8 cellular contexts compared by ENCODE assay signal in genomic region chr3:15064835-15065549, GRCh38. TPM values are rescaled to one million over a fixed set of nuclear protein-coding genes. Genes with fewer than 3 reads are reported as not detected.
A peak's percentile ranks its signal among the peaks of the same experiment; 100 is the strongest.
DNase-seq lines count a peak whose midpoint lies in the region; ATAC-seq, FAIRE-seq and TF ChIP-seq lines count a peak whose summit lies in the region.

Gene MRPS25, minus strand, starts transcription at chr3:15065315. Its CDS starts 121 bp downstream, at chr3:15065194.

- peak; percentile 57 for TF ChIP-seq POLR2A in breast epithelium (IDR thresholded peaks at IDR 0.05)

- WGBS in small intestine, 3 donors: 0% methylated on average over 68 to 69 of the region's 69 CpGs

- H3K27ac ChIP-seq in WERI-Rb-1 (peak within 1 kb of the TSS; percentile 60), breast epithelium (peak within 1 kb of the TSS; percentile 83 to 86), small intestine (ENCODE audit: low read depth in 1 of 2, low read length in 1 of 2) (peak within 1 kb of the TSS; percentile 82 to 90)

- H3K4me3 ChIP-seq in AG04449 (ENCODE audit: low read depth, low read length) (peak within 1 kb of the TSS; percentile 95), WERI-Rb-1 (ENCODE audit: low read depth, low read length) (peak within 1 kb of the TSS; percentile 89), breast epithelium (peak within 1 kb of the TSS; percentile 89 to 92 (median 92)), small intestine (ENCODE audit: low read depth in 1 of 2, low read length in 2 of 2) (peak within 1 kb of the TSS; percentile 71 to 78)

- peak; percentile 96 for ATAC-seq in GM18907 (IDR thresholded peaks at IDR 0.05; ENCODE audit: unreplicated experiment)
- ATAC-seq in HG03139 (IDR thresholded peaks at IDR 0.05; ENCODE audit: unreplicated experiment): peak; percentile 91

- H3K4me1 ChIP-seq in breast epithelium: peaks cover 0 to 9% of the 10 kb centered on the region in 2 donors
- peaks cover 0 to 8% of the 10 kb centered on the region in 2 donors for H3K4me1 ChIP-seq in small intestine (ENCODE audit: control insufficient read depth in 2 of 2, insufficient read depth in 1 of 2, low read depth in 1 of 2, low read length in 1 of 2)

- POLR2A ChIA-PET in AG04449 (lab: Yijun Ruan, JAX): interaction anchor here (0.6 to 1.2 kb wide), 3 partner anchors 34 to 1484 kb away, joined by 3 read pairs; partner anchors contain the start of gene RBSN

- no peaks in the 10 kb centered on the region for H3K27me3 ChIP-seq in WERI-Rb-1 (ENCODE audit: insufficient read depth, low read depth, severe bottlenecking)
- no peaks in the 10 kb centered on the region for H3K27me3 ChIP-seq in breast epithelium
- H3K27me3 ChIP-seq in small intestine (ENCODE audit: control insufficient read depth in 2 of 2, insufficient read depth in 2 of 2, low read length in 2 of 2): no peaks in the 10 kb centered on the region

- H3K9me3 ChIP-seq in WERI-Rb-1 (ENCODE audit: severe bottlenecking) (no peaks in the 10 kb centered on the region), breast epithelium (no peaks in the 10 kb centered on the region), small intestine (ENCODE audit: control insufficient read depth, low read depth) (no peaks in the 10 kb centered on the region)

- FAIRE-seq in small intestine (lab: Jason Lieb, UNC): no peak

- DNase-seq in AG04449 (ENCODE audit: low read depth, low spot score) (peak; percentile 54), NCI-H2196 treated with DMSO at 0.1 percent for 48 hours (lab: John Stamatoyannopoulos, UW; ENCODE audit: unreplicated experiment) (peak; percentile 40), WERI-Rb-1 (peak; percentile 88), breast epithelium (ENCODE audit: low spot score in 2 of 2) (peak; percentile 78 to 85), iPS-NIHi11 (ENCODE audit: low spot score) (peak; percentile 96), small intestine (peak; percentile 91)

- intact Hi-C loops in breast epithelium (cut with DNase I; ENCODE audit: low total_unique reads): no loop called here

- CTCF ChIA-PET in AG04449 (lab: Yijun Ruan, JAX): interaction anchor here (0.8 to 2.4 kb wide), 4 partner anchors 12 to 138 kb away, joined by 4 to 7 read pairs (median 5); no protein-coding TSS in a partner anchor

- TF ChIP-seq CTCF in AG04449 (IDR thresholded peaks at IDR 0.05; ENCODE audit: insufficient read depth, low read length, missing control alignments) (no peak), WERI-Rb-1 (IDR thresholded peaks at IDR 0.05; ENCODE audit: low read depth, low read length) (no peak), breast epithelium (IDR thresholded peaks at IDR 0.05) (no peak)

- peaks cover 10% of the 10 kb centered on the region; the same call in 1 of the 2 replicates for H3K36me3 ChIP-seq in WERI-Rb-1
- H3K36me3 ChIP-seq in breast epithelium: no peaks in the 10 kb centered on the region
- no peaks in the 10 kb centered on the region for H3K36me3 ChIP-seq in small intestine (ENCODE audit: control insufficient read depth in 2 of 2, insufficient read depth in 2 of 2, low read length in 2 of 2)

RNA-seq across cellular contexts. Expression of gene MRPS25, which starts in this region (rescaled TPM):
- total RNA-seq in breast epithelium: 10 to 100 TPM; 19.5 to 40.0 (median 36.4) TPM
- polyA plus RNA-seq in small intestine: 100 to 1,000 TPM in 1 of 3 donors, 10 to 100 TPM in 2; 62.4 to 159 (median 96.7) TPM

Comparison
In these comparisons a context has a peak if more than half of its experiments do, and no peak if none do; other contexts are left out.
1. Peak in every context shown above with its lines: DNase-seq, ATAC-seq, H3K4me3 ChIP-seq and H3K27ac ChIP-seq.
2. DNase-seq: peak in every context shown above with its lines; median percentile 96 in iPS-NIHi11; 91 in small intestine; 88 in WERI-Rb-1; 82 in breast epithelium; 54 in AG04449; 40 in NCI-H2196 treated with DMSO at 0.1 percent for 48 hours.